Comparison of ENCODE assay signal across 17 cellular contexts in genomic region chr16:12544477-12545291, GRCh38.
A peak's percentile ranks its signal among the peaks of the same experiment; 100 is the strongest.
DNase-seq lines count a peak whose midpoint lies in the region; ATAC-seq and TF ChIP-seq lines count a peak whose summit lies in the region.
"Had no signal": no experiment of that assay in that cellular context is flagged by ENCODE, and none has a peak within 500 bp of the region (broad histone marks: within the 10 kb centered on the region; RNA-seq: fewer than 3 reads in every experiment).

No MANE protein-coding gene starts in this region.

- peaks cover 57% of the 10 kb centered on the region for H3K4me1 Mint-ChIP-seq in activated CD4-positive, alpha-beta T cell treated with anti-CD3 and anti-CD28 coated beads for 36 hours
- H3K4me1 Mint-ChIP-seq in T-helper 2 cell treated with Interferon-gamma antibody and Interleukin-4, amounts not matched to agents 5 μg/mL and 100 μg/mL, for 36 hours (ENCODE audit: low read depth) = peaks cover 64% of the 10 kb centered on the region

- H3K27me3 ChIP-seq in lower lobe of right lung (ENCODE audit: low read depth) (no peaks in the 10 kb centered on the region), upper lobe of left lung (no peaks in the 10 kb centered on the region)
- H3K27me3 ChIP-seq: BLaER1, neural progenitor cell, transverse colon had no signal

- POLR2A ChIA-PET in activated CD4-positive, alpha-beta T cell treated with anti-CD3 and anti-CD28 coated beads for 36 hours (lab: Charles Lee) = no interaction called here

- H3K4me3 ChIP-seq in lower lobe of right lung (no peak overlapping the region), upper lobe of left lung (no peak overlapping the region)
- H3K4me3 ChIP-seq: BLaER1, neural progenitor cell, transverse colon had no signal

- no peak overlapping the region for H3K4me3 Mint-ChIP-seq in activated CD4-positive, alpha-beta T cell treated with anti-CD3 and anti-CD28 coated beads for 36 hours
- H3K4me3 Mint-ChIP-seq in T-helper 2 cell treated with Interferon-gamma antibody and Interleukin-4, amounts not matched to agents 5 μg/mL and 100 μg/mL, for 36 hours = no peak overlapping the region
- H3K4me3 Mint-ChIP-seq: neural progenitor cell; stimulated activated effector memory CD8-positive, alpha-beta T cell treated with anti-CD3 and anti-CD28 coated beads, Interleukin-12 subunit alpha, Interleukin-12 subunit beta, amount 100 ng/mL, for 72 hours had no signal

- TF ChIP-seq CTCF in lower lobe of right lung (IDR thresholded peaks at IDR 0.05) (no peak), upper lobe of left lung (IDR thresholded peaks at IDR 0.05) (no peak)

- ATAC-seq in activated CD4-positive, alpha-beta T cell treated with anti-CD3 and anti-CD28 coated beads for 36 hours = no peak
- ATAC-seq in lower lobe of right lung (peak; percentile 62 to 72), upper lobe of left lung (ENCODE audit: low FRiP score in 2 of 2) (peak; percentile 27 to 34), HG03045 (IDR thresholded peaks at IDR 0.05; ENCODE audit: unreplicated experiment) (no peak)
- ATAC-seq: stimulated activated effector memory CD8-positive, alpha-beta T cell treated with anti-CD3 and anti-CD28 coated beads, Interleukin-12 subunit alpha, Interleukin-12 subunit beta, amount 100 ng/mL, for 72 hours had no signal

- no peak for DNase-seq in activated CD4-positive, alpha-beta T cell treated with anti-CD3 and anti-CD28 coated beads for 36 hours
- DNase-seq in activated CD4-positive, alpha-beta T cell treated with anti-CD3 and anti-CD28 coated beads for 48 hours = no peak
- no peak for DNase-seq in T-helper 2 cell treated with Interferon-gamma antibody and Interleukin-4, amounts not matched to agents 5 μg/mL and 100 μg/mL, for 36 hours (ENCODE audit: low spot score)
- DNase-seq in lower lobe of right lung (no peak), upper lobe of left lung (peak in 1 of 2 donors; percentile 48), head of caudate nucleus (no peak)
- no peak for DNase-seq in activated CD8-positive, alpha-beta memory T cell treated with anti-CD3 and anti-CD28 coated beads, Interleukin-2, amount 50 U/mL, for 4 hours
- DNase-seq: activated CD4-positive, alpha-beta T cell treated with anti-CD3 and anti-CD28 coated beads for 1 hour; activated gamma-delta T cell treated with Interleukin-2 at 50 U/mL for 16 hours; NCI-H1694; NCI-H446 treated with DMSO at 0.1 percent for 48 hours; SHP77 treated with DMSO at 0.1 percent for 48 hours; transverse colon had no signal

- H3K36me3 ChIP-seq in lower lobe of right lung (no peaks in the 10 kb centered on the region), upper lobe of left lung (no peaks in the 10 kb centered on the region)
- H3K36me3 ChIP-seq: neural progenitor cell, transverse colon had no signal

- TF ChIP-seq EP300 in upper lobe of left lung (IDR thresholded peaks at IDR 0.05) = no peak

- CTCF ChIA-PET in activated CD4-positive, alpha-beta T cell treated with anti-CD3 and anti-CD28 coated beads for 36 hours (lab: Charles Lee) = interaction anchor here (0.6 kb wide), 1 partner anchor 209 kb away, joined by 3 read pairs; no protein-coding TSS in a partner anchor

- H3K27ac Mint-ChIP-seq in activated CD4-positive, alpha-beta T cell treated with anti-CD3 and anti-CD28 coated beads for 36 hours = peak overlapping the region; percentile 22
- H3K27ac Mint-ChIP-seq in T-helper 2 cell treated with Interferon-gamma antibody and Interleukin-4, amounts not matched to agents 5 μg/mL and 100 μg/mL, for 36 hours = peak overlapping the region; percentile 62
- H3K27ac Mint-ChIP-seq: neural progenitor cell; stimulated activated effector memory CD8-positive, alpha-beta T cell treated with anti-CD3 and anti-CD28 coated beads, Interleukin-12 subunit alpha, Interleukin-12 subunit beta, amount 100 ng/mL, for 72 hours had no signal

- H3K9me3 ChIP-seq in lower lobe of right lung = no peaks in the 10 kb centered on the region
- no peaks in the 10 kb centered on the region for H3K9me3 ChIP-seq in upper lobe of left lung
- H3K9me3 ChIP-seq: BLaER1, transverse colon had no signal

- no peaks in the 10 kb centered on the region for H3K9me3 Mint-ChIP-seq in activated CD4-positive, alpha-beta T cell treated with anti-CD3 and anti-CD28 coated beads for 36 hours (ENCODE audit: low read depth)
- H3K9me3 Mint-ChIP-seq in T-helper 2 cell treated with Interferon-gamma antibody and Interleukin-4, amounts not matched to agents 5 μg/mL and 100 μg/mL, for 36 hours = no peaks in the 10 kb centered on the region
- H3K9me3 Mint-ChIP-seq: neural progenitor cell; stimulated activated effector memory CD8-positive, alpha-beta T cell treated with anti-CD3 and anti-CD28 coated beads, Interleukin-12 subunit alpha, Interleukin-12 subunit beta, amount 100 ng/mL, for 72 hours had no signal

- no peaks in the 10 kb centered on the region for H3K27me3 Mint-ChIP-seq in activated CD4-positive, alpha-beta T cell treated with anti-CD3 and anti-CD28 coated beads for 36 hours
- no peaks in the 10 kb centered on the region for H3K27me3 Mint-ChIP-seq in T-helper 2 cell treated with Interferon-gamma antibody and Interleukin-4, amounts not matched to agents 5 μg/mL and 100 μg/mL, for 36 hours (ENCODE audit: low read depth)

- no peak for TF ChIP-seq POLR2A in upper lobe of left lung (IDR thresholded peaks at IDR 0.05)

- peaks cover 6% of the 10 kb centered on the region for H3K36me3 Mint-ChIP-seq in activated CD4-positive, alpha-beta T cell treated with anti-CD3 and anti-CD28 coated beads for 36 hours (ENCODE audit: low read depth)
- H3K36me3 Mint-ChIP-seq in T-helper 2 cell treated with Interferon-gamma antibody and Interleukin-4, amounts not matched to agents 5 μg/mL and 100 μg/mL, for 36 hours (ENCODE audit: low read depth) = peaks cover 15% of the 10 kb centered on the region
- H3K36me3 Mint-ChIP-seq: neural progenitor cell; stimulated activated effector memory CD8-positive, alpha-beta T cell treated with anti-CD3 and anti-CD28 coated beads, Interleukin-12 subunit alpha, Interleukin-12 subunit beta, amount 100 ng/mL, for 72 hours had no signal

- 78 to 80% methylated on average over 10 to 12 of the region's 12 CpGs for WGBS in upper lobe of left lung, 2 donors

- H3K27ac ChIP-seq in lower lobe of right lung (no peak overlapping the region), upper lobe of left lung (no peak overlapping the region)
- H3K27ac ChIP-seq: BLaER1, neural progenitor cell, transverse colon had no signal

- peaks cover 11% of the 10 kb centered on the region for H3K4me1 ChIP-seq in lower lobe of right lung
- peaks cover 0 to 10% (median 4%) of the 10 kb centered on the region in 4 donors for H3K4me1 ChIP-seq in upper lobe of left lung

- intact Hi-C loops in activated CD4-positive, alpha-beta T cell treated with anti-CD3 and anti-CD28 coated beads for 36 hours (cut with DNase I, micrococcal nuclease) = no loop called here
- intact Hi-C loops in lower lobe of right lung (cut with DNase I) (no loop called here), head of caudate nucleus (cut with DNase I) (no loop called here)

Comparison
In these comparisons a context has a peak if more than half of its experiments do, and no peak if none do; other contexts are left out.
1. ATAC-seq: peak in lower lobe of right lung (2 of 2) and upper lobe of left lung (2 of 2); none in activated CD4-positive, alpha-beta T cell treated with anti-CD3 and anti-CD28 coated beads for 36 hours (single experiment) and HG03045 (single experiment).